Comparison of ENCODE assay signal across 8 cellular contexts in the genomic region with DNA sequence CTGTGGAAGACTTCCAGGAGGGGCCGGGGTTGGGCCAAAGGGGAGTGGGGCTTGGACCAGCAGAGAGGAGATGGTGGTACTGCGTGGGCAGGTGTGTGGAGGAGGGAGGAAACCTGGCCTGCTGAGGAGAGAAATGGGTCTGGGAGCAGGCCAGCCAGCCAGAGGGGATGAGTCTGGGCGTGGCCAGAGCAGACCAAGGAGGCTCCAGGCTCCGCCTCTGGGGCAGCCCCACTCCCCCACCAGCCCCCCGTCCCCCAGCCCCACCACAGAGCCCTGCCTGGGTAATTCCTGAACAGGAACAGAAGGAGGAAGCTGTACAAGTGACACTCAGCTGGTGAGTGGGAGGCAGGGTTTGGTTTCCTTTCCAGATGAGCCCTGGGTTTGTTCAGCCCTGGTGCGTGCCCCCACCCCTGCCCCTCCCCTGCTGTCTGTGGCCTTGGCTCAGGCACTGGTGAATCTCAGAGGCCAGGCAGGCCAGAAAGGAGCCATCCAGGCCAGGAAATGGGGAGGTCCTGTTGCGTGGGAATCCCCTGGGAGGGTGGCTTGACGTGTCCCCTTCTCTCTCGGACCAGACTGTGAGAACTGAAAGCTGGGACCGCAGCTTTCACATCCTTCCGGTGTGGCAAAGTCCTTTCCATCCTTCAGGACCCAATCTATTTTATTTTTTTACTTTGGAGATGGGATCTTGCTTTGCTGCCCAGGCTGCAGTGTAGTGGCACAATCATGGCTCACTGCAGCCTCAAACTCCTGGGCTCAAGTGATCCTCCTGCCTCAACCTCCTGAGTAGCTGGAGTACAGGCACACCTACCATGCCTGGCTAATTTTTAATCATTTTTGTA. TPM values are rescaled to one million over a fixed set of nuclear protein-coding genes. Genes with fewer than 3 reads are reported as not detected.
DNase-seq lines count a peak whose midpoint lies in the region; ATAC-seq and TF ChIP-seq lines count a peak whose summit lies in the region.

No MANE protein-coding gene starts in this region.

- no peaks in the 10 kb centered on the region for H3K36me3 Mint-ChIP-seq in Caco-2 (ENCODE audit: insufficient read depth, unreplicated experiment)
- H3K36me3 Mint-ChIP-seq in WTC11 = no peaks in the 10 kb centered on the region

- in situ Hi-C loops in gastrocnemius medialis (cut with MboI; ENCODE audit: low sequenced_read_pairs in 4 of 4) = no loop called here

- H3K4me1 Mint-ChIP-seq in Caco-2 (ENCODE audit: low read depth, unreplicated experiment) = peaks cover 30% of the 10 kb centered on the region
- H3K4me1 Mint-ChIP-seq in WTC11 = peaks cover 27% of the 10 kb centered on the region

- H3K27ac ChIP-seq in gastrocnemius medialis = peak overlapping the region in 3 of 4 donors; percentile 28 to 63 (median 41)

- ATAC-seq in GM19452 (IDR thresholded peaks at IDR 0.05; ENCODE audit: unreplicated experiment) (peak; percentile 75), HG03432 (IDR thresholded peaks at IDR 0.05; ENCODE audit: unreplicated experiment) (peak; percentile 72), WTC11 (peak; percentile 89), gastrocnemius medialis (peak; percentile 42 to 50)

- H3K4me1 ChIP-seq in Caco-2 (peaks cover 35% of the 10 kb centered on the region), gastrocnemius medialis (no peaks in the 10 kb centered on the region)

- BruUV-seq in Caco-2 (replicated peaks; lab: Mats Ljungman, UMichigan) = no TSS peak

- intact Hi-C loops in Caco-2 (cut with micrococcal nuclease; ENCODE audit: unreplicated experiment) (no loop called here), gastrocnemius medialis (cut with DNase I; ENCODE audit: low total_unique reads) (no loop called here)

- CTCF ChIA-PET in Caco-2 (lab: Charles Lee) (interaction anchor here (0.7 to 1.3 kb wide), 3 partner anchors 8 to 18 kb away, joined by 3 to 6 read pairs (median 4); no protein-coding TSS in a partner anchor), WTC11 (lab: Charles Lee) (interaction anchor here (0.6 to 1.3 kb wide), 4 partner anchors 8 to 228 kb away, joined by 3 to 4 read pairs (median 3); no protein-coding TSS in a partner anchor)

- H3K27me3 ChIP-seq in Caco-2 (replicated peaks; ENCODE audit: control insufficient read depth, insufficient read depth, low read length) = no peaks in the 10 kb centered on the region
- H3K27me3 ChIP-seq in gastrocnemius medialis = no peaks in the 10 kb centered on the region

- no peak for TF ChIP-seq POLR2A in gastrocnemius medialis (IDR thresholded peaks at IDR 0.05)

- H3K4me3 Mint-ChIP-seq in Caco-2 (ENCODE audit: unreplicated experiment) (no peak overlapping the region), WTC11 (no peak overlapping the region)

- TF ChIP-seq CTCF in Caco-2 (IDR thresholded peaks at IDR 0.05; ENCODE audit: insufficient read depth in 1 of 2, low read depth in 1 of 2, low read length in 1 of 2, severe bottlenecking in 1 of 2, unreplicated experiment in 1 of 2) (no peak), WTC11 (IDR thresholded peaks at IDR 0.05) (no peak), gastrocnemius medialis (IDR thresholded peaks at IDR 0.05 in 4 of 5, conservative IDR thresholded peaks at IDR 0.05 in 1 of 5) (no peak)

- peak overlapping the region; percentile 53 for H3K27ac Mint-ChIP-seq in Caco-2 (ENCODE audit: unreplicated experiment)
- H3K27ac Mint-ChIP-seq in WTC11 = no peak overlapping the region

- POLR2A ChIA-PET in Caco-2 (lab: Charles Lee) (interaction anchor here (0.5 kb wide), 1 partner anchor 19 kb away, joined by 3 read pairs; no protein-coding TSS in a partner anchor), WTC11 (lab: Charles Lee) (no interaction called here)

- no peaks in the 10 kb centered on the region for H3K36me3 ChIP-seq in Caco-2 (ENCODE audit: control insufficient read depth, insufficient read depth, low read length)
- H3K36me3 ChIP-seq in gastrocnemius medialis = no peaks in the 10 kb centered on the region

- H3K4me3 ChIP-seq in Caco-2 (ENCODE audit: low read depth, low read length) = no peak overlapping the region
- H3K4me3 ChIP-seq in gastrocnemius medialis = no peak overlapping the region

- H3K9me3 ChIP-seq in Caco-2 (no peaks in the 10 kb centered on the region), gastrocnemius medialis (no peaks in the 10 kb centered on the region)

- H3K27me3 Mint-ChIP-seq in Caco-2 (ENCODE audit: insufficient read depth, unreplicated experiment) (no peaks in the 10 kb centered on the region), WTC11 (ENCODE audit: low read depth) (no peaks in the 10 kb centered on the region)

- DNase-seq in Caco-2 = no peak
- peak; percentile 58 for DNase-seq in WTC11 (ENCODE audit: low spot score)
- peak; percentile 68 for DNase-seq in germinal center (ENCODE audit: low spot score)
- peak in 1 of 2 donors; percentile 48 for DNase-seq in gastrocnemius medialis
- no peak for DNase-seq in NCI-H526 treated with DMSO at 0.1 percent for 48 hours (lab: John Stamatoyannopoulos, UW)
- DNase-seq in DMS53 (lab: John Stamatoyannopoulos, UW) = no peak

- H3K9me3 Mint-ChIP-seq in Caco-2 (ENCODE audit: unreplicated experiment) (no peaks in the 10 kb centered on the region), WTC11 (no peaks in the 10 kb centered on the region)

TF ChIP-seq in WTC11, 78 proteins besides CTCF, POLR2A, EP300 and RAD21:
- TF ChIP-seq ZNF671 (CRISPR knock-in tag; IDR thresholded peaks at IDR 0.05) (no peak), ZNF121 (CRISPR knock-in tag; IDR thresholded peaks at IDR 0.05) (peak; percentile 92)

RNA-seq across cellular contexts. Expression of gene SRC, which starts 9.4 kb away (rescaled TPM):
- total RNA-seq in Caco-2 (2022) (197 and 222 TPM in 2 replicates), WTC11 (2021) (27.4 to 33.3 TPM (median 30.4 TPM) in 3 replicates), gastrocnemius medialis (1 to 10 TPM; 1.0 to 2.3 (median 1.8) TPM)

RNA-seq across cellular contexts. Expression of gene MANBAL, which starts 47.1 kb away (rescaled TPM):
- total RNA-seq in Caco-2 (2022) (95.6 and 106 TPM in 2 replicates), WTC11 (2021) (41.7 to 48.6 TPM (median 48.5 TPM) in 3 replicates), gastrocnemius medialis (10 to 100 TPM in 1 of 4 donors, 1 to 10 TPM in 3; 6.6 to 11.8 (median 7.5) TPM)

Comparison
In these comparisons a context has a peak if more than half of its experiments do, and no peak if none do; other contexts are left out.
1. DNase-seq: peak in WTC11 (single experiment) and germinal center (single experiment); none in Caco-2 (0 of 2), NCI-H526 treated with DMSO at 0.1 percent for 48 hours (single experiment) and DMS53 (single experiment).
2. Peak in every context shown above with its lines, with median percentiles within 50 percentile points of each other: ATAC-seq.